In genomic region chr3:136498919-136499447, GRCh38 we compare ENCODE assay signal across 17 cellular contexts.
DNase-seq lines count a peak whose midpoint lies in the region; ATAC-seq, FAIRE-seq and TF ChIP-seq lines count a peak whose summit lies in the region.
"Had no signal": no experiment of that assay in that cellular context is flagged by ENCODE, and none has a peak within 500 bp of the region (broad histone marks: within the 10 kb centered on the region; RNA-seq: fewer than 3 reads in every experiment).

No MANE protein-coding gene starts in this region.

- no peak for ATAC-seq in central memory CD8-positive, alpha-beta T cell (replicated peaks; ENCODE audit: extremely low read depth, poor library complexity, severe bottlenecking)
- ATAC-seq: A549, HCT116 had no signal

- FAIRE-seq in GM12891 (lab: Jason Lieb, UNC): peak; percentile 13
- FAIRE-seq: A549, HTR-8/SVneo had no signal

- no peak for TF ChIP-seq CTCF in progenitor cell of endocrine pancreas (IDR thresholded peaks at IDR 0.05; ENCODE audit: unreplicated experiment)

- H3K4me3 Mint-ChIP-seq in central memory CD8-positive, alpha-beta T cell: no peak overlapping the region
- H3K4me3 Mint-ChIP-seq in progenitor cell of endocrine pancreas (ENCODE audit: low read depth): no peak overlapping the region
- H3K4me3 Mint-ChIP-seq: CD14-positive monocyte; CD4-positive, alpha-beta memory T cell had no signal

- no peaks in the 10 kb centered on the region for H3K4me1 Mint-ChIP-seq in central memory CD8-positive, alpha-beta T cell
- no peaks in the 10 kb centered on the region for H3K4me1 Mint-ChIP-seq in progenitor cell of endocrine pancreas (ENCODE audit: low read depth)
- H3K4me1 Mint-ChIP-seq: CD14-positive monocyte had no signal

- peaks cover 21% of the 10 kb centered on the region for H3K36me3 Mint-ChIP-seq in central memory CD8-positive, alpha-beta T cell (ENCODE audit: insufficient read depth)
- peaks cover 24% of the 10 kb centered on the region for H3K36me3 Mint-ChIP-seq in progenitor cell of endocrine pancreas (ENCODE audit: insufficient read depth)

- TF ChIP-seq POLR2A in GM12891 (IDR thresholded peaks at IDR 0.05; ENCODE audit: low read depth, low read length): no peak

- H3K27me3 Mint-ChIP-seq in central memory CD8-positive, alpha-beta T cell: no peaks in the 10 kb centered on the region
- no peaks in the 10 kb centered on the region for H3K27me3 Mint-ChIP-seq in progenitor cell of endocrine pancreas
- H3K27me3 Mint-ChIP-seq: CD4-positive, alpha-beta memory T cell had no signal

- peak overlapping the region; percentile 38 for H3K27ac Mint-ChIP-seq in central memory CD8-positive, alpha-beta T cell (ENCODE audit: low read depth)
- H3K27ac Mint-ChIP-seq in progenitor cell of endocrine pancreas: peak overlapping the region; percentile 20

- no peaks in the 10 kb centered on the region for H3K9me3 Mint-ChIP-seq in central memory CD8-positive, alpha-beta T cell
- peaks cover 4% of the 10 kb centered on the region for H3K9me3 Mint-ChIP-seq in progenitor cell of endocrine pancreas (ENCODE audit: low read depth)

- peak; percentile 55 to 65 for DNase-seq in NCI-H526 (lab: John Stamatoyannopoulos, UW)
- DNase-seq in NCI-H526 treated with DMSO at 0.1 percent for 48 hours (lab: John Stamatoyannopoulos, UW): no peak
- DNase-seq in GM12891 (ENCODE audit: insufficient read length, low spot score): no peak
- no peak for DNase-seq in central memory CD8-positive, alpha-beta T cell (ENCODE audit: low spot score in 2 of 2)
- no peak for DNase-seq in progenitor cell of endocrine pancreas (ENCODE audit: low spot score, unreplicated experiment)
- DNase-seq in HuH-7 (ENCODE audit: low spot score): no peak
- no peak for DNase-seq in NCI-H524 treated with DMSO at 0.1 percent for 48 hours (lab: John Stamatoyannopoulos, UW)
- DNase-seq: AML-193; CD4-positive, alpha-beta memory T cell; DMS79 treated with DMSO at 0.1 percent for 48 hours; GF-D8; GOT3; H7 had no signal

TF ChIP-seq in GM12891, 5 proteins besides CTCF, POLR2A, EP300 and RAD21:
- TF ChIP-seq PAX5 (IDR thresholded peaks at IDR 0.05; ENCODE audit: insufficient read depth, low read length, severe bottlenecking) (no peak), TAF1 (IDR thresholded peaks at IDR 0.05; ENCODE audit: low read depth, low read length) (no peak), POLR2AphosphoS5 (IDR thresholded peaks at IDR 0.05; ENCODE audit: low read depth, low read length) (no peak), SPI1 (IDR thresholded peaks at IDR 0.05; ENCODE audit: low read depth, low read length) (no peak)

Comparison
In these comparisons a context has a peak if more than half of its experiments do, and no peak if none do; other contexts are left out.
1. DNase-seq: peak in NCI-H526 (2 of 2); none in NCI-H526 treated with DMSO at 0.1 percent for 48 hours (single experiment), GM12891 (single experiment), central memory CD8-positive, alpha-beta T cell (0 of 2), progenitor cell of endocrine pancreas (single experiment), HuH-7 (single experiment) and NCI-H524 treated with DMSO at 0.1 percent for 48 hours (single experiment).